In the genomic region with DNA sequence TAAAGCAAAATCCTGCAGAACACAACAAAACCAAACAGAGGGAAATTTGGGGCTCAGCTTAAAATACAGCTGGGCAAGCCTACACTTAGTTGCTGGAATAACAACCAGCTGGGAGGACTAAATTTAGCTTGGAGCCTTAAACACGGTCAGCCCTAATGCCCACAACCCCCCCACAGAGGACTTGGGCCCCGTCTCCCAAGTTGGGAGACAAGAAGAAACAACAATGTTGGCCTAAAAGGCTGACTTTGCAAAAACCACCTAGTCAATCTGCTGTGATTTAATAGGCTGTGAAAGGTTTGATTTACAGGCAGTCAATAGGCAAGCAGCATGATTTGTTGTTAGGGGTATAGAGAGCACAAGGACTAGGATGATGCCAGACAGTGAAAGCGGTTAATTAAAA, we compare ENCODE assay signal across 15 cellular contexts. TPM values are rescaled to one million over a fixed set of nuclear protein-coding genes. Genes with fewer than 3 reads are reported as not detected.
A peak's percentile ranks its signal among the peaks of the same experiment; 100 is the strongest.
DNase-seq lines count a peak whose midpoint lies in the region; ATAC-seq and TF ChIP-seq lines count a peak whose summit lies in the region.
"Had no signal": no experiment of that assay in that cellular context is flagged by ENCODE, and none has a peak within 500 bp of the region (broad histone marks: within the 10 kb centered on the region; RNA-seq: fewer than 3 reads in every experiment).

No MANE protein-coding gene starts in this region.

- WGBS in heart left ventricle, 4 donors = 41 to 60% (median 57%) methylated on average over 3 of the region's 3 CpGs
- WGBS in right cardiac atrium = 71% methylated on average over 3 of the region's 3 CpGs

- TF ChIP-seq POLR2A in heart left ventricle (IDR thresholded peaks at IDR 0.05) = no peak

- no peak for TF ChIP-seq CTCF in heart left ventricle (IDR thresholded peaks at IDR 0.05)

- H3K9me3 ChIP-seq in heart left ventricle (peaks cover 0 to under 1% (median 0%) of the 10 kb centered on the region in 12 donors), right cardiac atrium (ENCODE audit: control insufficient read depth, low read length) (no peaks in the 10 kb centered on the region)

- intact Hi-C loops in heart left ventricle (cut with DNase I) (no loop called here), right cardiac atrium (cut with DNase I) (no loop called here)

- H3K4me3 ChIP-seq in heart left ventricle (no peak overlapping the region), right cardiac atrium (ENCODE audit: low read length) (no peak overlapping the region)
- H3K4me3 ChIP-seq: PC-9 had no signal

- H3K27me3 ChIP-seq in heart left ventricle (no peaks in the 10 kb centered on the region), right cardiac atrium (ENCODE audit: control insufficient read depth, insufficient read depth) (no peaks in the 10 kb centered on the region)

- H3K27ac ChIP-seq in heart left ventricle = no peak overlapping the region
- no peak overlapping the region for H3K27ac ChIP-seq in right cardiac atrium (ENCODE audit: low read length)
- H3K27ac ChIP-seq in temporal lobe (ENCODE audit: low read depth, low read length) = peak overlapping the region; percentile 28
- H3K27ac ChIP-seq: PC-9, RWPE1 had no signal

- H3K4me1 ChIP-seq in heart left ventricle (peaks cover 0 to 19% (median 4%) of the 10 kb centered on the region in 12 donors), right cardiac atrium (ENCODE audit: control insufficient read depth, insufficient read depth, low read length) (peaks cover 2% of the 10 kb centered on the region)

- DNase-seq in heart left ventricle = peak in 1 of 5 donors; percentile 54
- DNase-seq in right cardiac atrium = no peak
- DNase-seq in RPMI8226 = peak; percentile 65
- peak; percentile 55 for DNase-seq in myocyte (ENCODE audit: low read depth)
- no peak for DNase-seq in NCI-H748 (lab: John Stamatoyannopoulos, UW; ENCODE audit: unreplicated experiment)
- DNase-seq in germinal center (ENCODE audit: low spot score) = no peak
- DNase-seq: GDM1, KG1, NCI-H1092 treated with DMSO at 0.1 percent for 48 hours, NCI-H1436 treated with DMSO at 0.1 percent for 48 hours, NCI-H1930, NCI-H69, PC-9 had no signal

- no peaks in the 10 kb centered on the region for H3K36me3 ChIP-seq in heart left ventricle

- ATAC-seq in heart left ventricle = peak in 3 of 4 donors; percentile 57 to 73 (median 64)
- no peak for ATAC-seq in right cardiac atrium

RNA-seq across cellular contexts. Expression of a gene that starts 40.3 kb away (rescaled TPM):
- total RNA-seq in heart left ventricle = 10 to 100 TPM in 5 of 9 donors, 1 to 10 TPM in 4; 5.7 to 18.0 (median 10.2) TPM
- 1 to 10 TPM; 3.1 to 4.9 TPM for polyA plus RNA-seq in heart left ventricle
- 10 to 100 TPM; 12.6 to 16.2 (median 14.0) TPM for total RNA-seq in right cardiac atrium
- polyA plus RNA-seq in right cardiac atrium = 3.7 TPM
- 2.3 and 2.9 TPM in 2 replicates for total RNA-seq in myocyte
- 4.4 TPM for polyA plus RNA-seq in myocyte (2012)
- total RNA-seq in temporal lobe = 10.6 TPM

Comparison
In these comparisons a context has a peak if more than half of its experiments do, and no peak if none do; other contexts are left out.
1. ATAC-seq: peak in heart left ventricle (3 of 4); none in right cardiac atrium (0 of 2).
2. DNase-seq: peak in RPMI8226 (single experiment) and myocyte (single experiment); none in right cardiac atrium (0 of 3), NCI-H748 (single experiment) and germinal center (single experiment).